Comparison of ENCODE assay signal across 21 cellular contexts in the genomic region with DNA sequence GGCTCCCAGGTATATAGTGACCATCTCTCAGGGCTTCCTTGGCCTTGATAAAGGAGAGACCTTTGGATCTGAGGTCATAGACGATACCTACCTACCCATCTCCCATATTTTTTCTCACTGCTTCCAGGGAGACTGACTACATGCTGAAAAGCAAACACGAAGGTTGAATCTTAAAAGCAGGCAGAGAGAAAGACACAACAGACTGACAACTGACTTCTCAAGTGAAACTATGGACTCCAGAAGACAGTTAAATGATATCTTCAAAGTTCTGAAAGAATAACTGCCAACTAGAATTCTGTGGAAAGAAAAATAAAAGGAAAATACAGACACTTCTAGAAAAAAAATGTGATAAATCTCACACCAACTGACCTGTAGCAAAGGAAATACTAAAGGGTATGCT.
"Had no signal": no experiment of that assay in that cellular context is flagged by ENCODE, and none has a peak within 500 bp of the region (broad histone marks: within the 10 kb centered on the region; RNA-seq: fewer than 3 reads in every experiment).

No MANE protein-coding gene starts in this region.

- H3K27ac ChIP-seq: left lung, transverse colon, WERI-Rb-1 had no signal

- H3K4me2 ChIP-seq: smooth muscle cell had no signal

- H3K4me3 ChIP-seq: left lung, lung, sigmoid colon, smooth muscle cell, transverse colon had no signal

- ATAC-seq: left lung; stimulated activated naive B cell treated with anti-CD40 and anti-IgM and Interleukin-4, amounts not matched to agents 10 μg/mL and 1 μg/mL and 100 μg/mL, for 72 hours; T-helper 17 cell had no signal

- H3K27me3 ChIP-seq: left lung, sigmoid colon, transverse colon had no signal

- H3K36me3 ChIP-seq: left lung, sigmoid colon, transverse colon, WERI-Rb-1 had no signal

- DNase-seq: activated CD4-positive, alpha-beta T cell treated with anti-CD3 and anti-CD28 coated beads, Interleukin-2, amount 50 U/mL, for 4 hours; activated CD8-positive, alpha-beta memory T cell treated with anti-CD3 and anti-CD28 coated beads for 24 hours; activated CD8-positive, alpha-beta memory T cell treated with anti-CD3 and anti-CD28 coated beads, Interleukin-2, amount 50 U/mL, for 4 hours; activated naive CD4-positive, alpha-beta T cell treated with Interleukin-2 at 50 U/mL for 16 hours; activated naive CD8-positive, alpha-beta T cell treated with anti-CD3 and anti-CD28 coated beads for 36 hours; activated T-cell treated with anti-CD3 and anti-CD28 coated beads, Interleukin-2, amount 50 U/mL, for 24 hours; amygdala; effector CD4-positive, alpha-beta T cell; hippocampal formation; kidney glomerular epithelial cell; left lung; naive B cell; nucleus accumbens; sigmoid colon; stimulated activated CD4-positive, alpha-beta T cell treated with anti-CD3 and anti-CD28 coated beads, Interleukin-15, amount 100 ng/mL, for 24 hours; stimulated activated naive B cell treated with anti-CD40 and anti-IgM and Interleukin-4, amounts not matched to agents 10 μg/mL and 1 μg/mL and 100 μg/mL, for 72 hours; T-helper 17 cell; transverse colon; WERI-Rb-1 had no signal
